In the genomic region with DNA sequence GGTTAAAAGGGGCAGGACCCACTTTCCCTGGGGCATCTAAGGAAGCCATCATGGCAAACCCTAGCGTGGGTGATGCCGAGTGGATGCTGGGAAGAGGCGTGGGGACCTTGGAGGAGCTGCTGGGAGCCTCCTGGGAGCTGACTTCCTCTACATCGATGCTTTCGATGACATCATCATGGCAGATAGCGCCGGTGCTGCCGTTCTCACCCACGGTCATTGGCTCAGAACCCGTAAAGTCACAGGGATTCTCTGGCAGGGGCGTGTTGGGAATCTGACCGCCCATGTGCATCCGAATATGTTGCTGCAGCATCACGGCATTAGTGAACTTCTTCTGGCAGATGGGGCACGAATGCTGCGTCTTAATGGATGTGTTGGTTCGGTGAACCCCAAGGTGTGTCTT, we compare ENCODE assay signal across 19 cellular contexts. TPM values are rescaled to one million over a fixed set of nuclear protein-coding genes. Genes with fewer than 3 reads are reported as not detected.
DNase-seq lines count a peak whose midpoint lies in the region; ATAC-seq, FAIRE-seq and TF ChIP-seq lines count a peak whose summit lies in the region.
"Had no signal": no experiment of that assay in that cellular context is flagged by ENCODE, and none has a peak within 500 bp of the region (broad histone marks: within the 10 kb centered on the region; RNA-seq: fewer than 3 reads in every experiment).

No MANE protein-coding gene starts in this region.

- H3K27ac ChIP-seq in RWPE2 (ENCODE audit: poor library complexity, severe bottlenecking): no peak overlapping the region
- H3K27ac ChIP-seq in endodermal cell (ENCODE audit: low read depth, low read length): no peak overlapping the region
- H3K27ac ChIP-seq in upper lobe of right lung: no peak overlapping the region
- H3K27ac ChIP-seq in kidney (ENCODE audit: low read depth in 2 of 2, low read length in 2 of 2): no peak overlapping the region
- H3K27ac ChIP-seq: BLaER1, HL-60 had no signal

- CTCF ChIA-PET in Caco-2 (lab: Charles Lee): interaction anchor here (0.7 to 0.8 kb wide), 2 partner anchors 9 to 89 kb away, joined by 3 read pairs; no protein-coding TSS in a partner anchor

- ATAC-seq in RWPE2 (ENCODE audit: low read depth) (no peak), upper lobe of right lung (no peak), HG03378 (IDR thresholded peaks at IDR 0.05; ENCODE audit: unreplicated experiment) (no peak)

- TF ChIP-seq CTCF in Caco-2 (IDR thresholded peaks at IDR 0.05; ENCODE audit: insufficient read depth in 1 of 2, low read depth in 1 of 2, low read length in 1 of 2, severe bottlenecking in 1 of 2, unreplicated experiment in 1 of 2): no peak
- TF ChIP-seq CTCF in RWPE2 (IDR thresholded peaks at IDR 0.05; ENCODE audit: poor library complexity, severe bottlenecking): no peak
- no peak for TF ChIP-seq CTCF in endodermal cell (conservative IDR thresholded peaks at IDR 0.05)
- TF ChIP-seq CTCF in upper lobe of right lung (IDR thresholded peaks at IDR 0.05): no peak
- TF ChIP-seq CTCF in kidney (IDR thresholded peaks at IDR 0.05; ENCODE audit: borderline replicate concordance, extremely low read depth, insufficient read depth): no peak

- POLR2A ChIA-PET in Caco-2 (lab: Charles Lee): no interaction called here

- H3K9me3 ChIP-seq in Caco-2 (no peaks in the 10 kb centered on the region), RWPE2 (ENCODE audit: severe bottlenecking) (no peaks in the 10 kb centered on the region), endodermal cell (ENCODE audit: control insufficient read depth, low read length) (no peaks in the 10 kb centered on the region), upper lobe of right lung (no peaks in the 10 kb centered on the region), kidney (ENCODE audit: control insufficient read depth in 1 of 2, low read length in 2 of 2) (no peaks in the 10 kb centered on the region)
- H3K9me3 ChIP-seq: HAP-1 had no signal

- no peaks in the 10 kb centered on the region for H3K27me3 Mint-ChIP-seq in Caco-2 (ENCODE audit: insufficient read depth, unreplicated experiment)
- H3K27me3 Mint-ChIP-seq in endodermal cell (ENCODE audit: insufficient read depth): no peaks in the 10 kb centered on the region

- no peak for DNase-seq in Caco-2
- DNase-seq in RWPE2 (ENCODE audit: low spot score): peak; percentile 64
- no peak for DNase-seq in endodermal cell
- DNase-seq in upper lobe of right lung: peak; percentile 43
- DNase-seq in activated effector memory CD4-positive, alpha-beta T cell treated with Interleukin-2 at 50 U/mL for 16 hours: no peak
- no peak for DNase-seq in kidney
- DNase-seq: 8988T; Calu3; CD4-positive, alpha-beta memory T cell; DMS79 treated with DMSO at 0.1 percent for 48 hours; GF-D8 had no signal

- H3K9me3 Mint-ChIP-seq in Caco-2 (ENCODE audit: unreplicated experiment): no peaks in the 10 kb centered on the region
- no peaks in the 10 kb centered on the region for H3K9me3 Mint-ChIP-seq in endodermal cell
- H3K9me3 Mint-ChIP-seq: CD4-positive, alpha-beta memory T cell; IgD-negative memory B cell had no signal

- intact Hi-C loops in Caco-2 (cut with micrococcal nuclease; ENCODE audit: unreplicated experiment): no loop called here
- intact Hi-C loops in upper lobe of right lung (cut with DNase I): no loop called here
- intact Hi-C loops in kidney (cut with DNase I): no loop called here

- H3K4me1 Mint-ChIP-seq in Caco-2 (ENCODE audit: low read depth, unreplicated experiment) (peaks cover 9% of the 10 kb centered on the region), endodermal cell (peaks cover 54% of the 10 kb centered on the region)
- H3K4me1 Mint-ChIP-seq: CD4-positive, alpha-beta memory T cell; IgD-negative memory B cell had no signal

- peaks cover 7% of the 10 kb centered on the region for H3K36me3 ChIP-seq in Caco-2 (ENCODE audit: control insufficient read depth, insufficient read depth, low read length)
- no peaks in the 10 kb centered on the region for H3K36me3 ChIP-seq in RWPE2 (ENCODE audit: low read depth)
- H3K36me3 ChIP-seq in endodermal cell (ENCODE audit: control insufficient read depth, insufficient read depth, low read length): peaks cover 96% of the 10 kb centered on the region
- no peaks in the 10 kb centered on the region for H3K36me3 ChIP-seq in upper lobe of right lung
- no peaks in the 10 kb centered on the region for H3K36me3 ChIP-seq in kidney (ENCODE audit: control insufficient read depth in 1 of 2, insufficient read depth in 2 of 2, low read length in 2 of 2)
- H3K36me3 ChIP-seq: HAP-1 had no signal

- H3K4me3 ChIP-seq in Caco-2 (ENCODE audit: low read depth, low read length) (no peak overlapping the region), RWPE2 (ENCODE audit: severe bottlenecking) (no peak overlapping the region), endodermal cell (ENCODE audit: low read length) (peak overlapping the region; percentile 59), upper lobe of right lung (no peak overlapping the region), kidney (ENCODE audit: low read length in 2 of 2) (no peak overlapping the region)
- H3K4me3 ChIP-seq: BLaER1, HAP-1 had no signal

- H3K27me3 ChIP-seq in Caco-2 (replicated peaks; ENCODE audit: control insufficient read depth, insufficient read depth, low read length): no peaks in the 10 kb centered on the region
- H3K27me3 ChIP-seq in RWPE2 (ENCODE audit: insufficient read depth, poor library complexity, severe bottlenecking): no peaks in the 10 kb centered on the region
- no peaks in the 10 kb centered on the region for H3K27me3 ChIP-seq in endodermal cell (ENCODE audit: control insufficient read depth, insufficient read depth, low read length, poor library complexity, severe bottlenecking)
- peaks cover 11% of the 10 kb centered on the region for H3K27me3 ChIP-seq in upper lobe of right lung
- H3K27me3 ChIP-seq: BLaER1 had no signal

- no TSS peak for BruUV-seq in Caco-2 (replicated peaks; lab: Mats Ljungman, UMichigan)

- H3K27ac Mint-ChIP-seq in Caco-2 (ENCODE audit: unreplicated experiment) (peak overlapping the region; percentile 27), endodermal cell (peak overlapping the region; percentile 48)
- H3K27ac Mint-ChIP-seq: CD14-positive monocyte; CD4-positive, alpha-beta memory T cell; IgD-negative memory B cell had no signal

- H3K9ac ChIP-seq in endodermal cell (ENCODE audit: extremely low read depth, low read length, poor library complexity, severe bottlenecking) (no peak overlapping the region), kidney (ENCODE audit: low read length in 2 of 2) (no peak overlapping the region)
- H3K9ac ChIP-seq: BLaER1 had no signal

- WGBS in endodermal cell (ENCODE audit: insufficient coverage in 1 of 2, insufficient read length in 1 of 2), 2 experiments: 95 to 97% methylated on average over 17 of the region's 17 CpGs

- no peak for FAIRE-seq in kidney (lab: Jason Lieb, UNC)

- no peaks in the 10 kb centered on the region for H3K4me1 ChIP-seq in Caco-2
- H3K4me1 ChIP-seq in RWPE2 (ENCODE audit: insufficient read depth, poor library complexity, severe bottlenecking): no peaks in the 10 kb centered on the region
- peaks cover 31% of the 10 kb centered on the region for H3K4me1 ChIP-seq in endodermal cell (ENCODE audit: control insufficient read depth, insufficient read depth, low read length)
- H3K4me1 ChIP-seq in upper lobe of right lung: no peaks in the 10 kb centered on the region
- H3K4me1 ChIP-seq in kidney (ENCODE audit: control insufficient read depth in 1 of 2, insufficient read depth in 1 of 2, low read depth in 1 of 2, low read length in 2 of 2): no peaks in the 10 kb centered on the region
- H3K4me1 ChIP-seq: HAP-1 had no signal

- H3K4me3 Mint-ChIP-seq in Caco-2 (ENCODE audit: unreplicated experiment): no peak overlapping the region
- H3K4me3 Mint-ChIP-seq in endodermal cell: peak overlapping the region; percentile 22
- H3K4me3 Mint-ChIP-seq: CD14-positive monocyte; CD4-positive, alpha-beta memory T cell; IgD-negative memory B cell had no signal

- peaks cover 97% of the 10 kb centered on the region for H3K36me3 Mint-ChIP-seq in Caco-2 (ENCODE audit: insufficient read depth, unreplicated experiment)
- H3K36me3 Mint-ChIP-seq in endodermal cell (ENCODE audit: low read depth): peaks cover 89% of the 10 kb centered on the region
- H3K36me3 Mint-ChIP-seq: CD14-positive monocyte; CD4-positive, alpha-beta memory T cell; IgD-negative memory B cell had no signal

RNA-seq across cellular contexts. Expression of gene SALL4, which starts 12.1 kb away (rescaled TPM):
- total RNA-seq in Caco-2 (2022) (75.8 and 84.5 TPM in 2 replicates), endodermal cell (100 to 1,000 TPM; 333 to 397 TPM), upper lobe of right lung (0.43 TPM), kidney (0.09 TPM)
- polyA plus RNA-seq in endodermal cell (2013, experiment 1 of 2): 49.1 TPM
- 49.8 TPM for polyA plus RNA-seq in endodermal cell (2013, experiment 2 of 2)
- not detected for polyA plus RNA-seq in kidney (ENCODE audit: insufficient read depth, low read depth, low replicate concordance)
- total RNA-seq: H4, HT1080 had no signal
- polyA plus RNA-seq: CD14-positive monocyte; CD4-positive, alpha-beta memory T cell; IgD-negative memory B cell had no signal

RNA-seq across cellular contexts. Expression of gene ATP9A, which starts 22.1 kb away (rescaled TPM):
- total RNA-seq in Caco-2 (2022) (102 and 104 TPM in 2 replicates), endodermal cell (10 to 100 TPM; 26.7 to 27.9 TPM), upper lobe of right lung (32.1 TPM), kidney (40.2 TPM)
- polyA plus RNA-seq in endodermal cell (2013, experiment 1 of 2): 18.3 TPM
- 17.1 TPM for polyA plus RNA-seq in endodermal cell (2013, experiment 2 of 2)
- 7.1 TPM for polyA plus RNA-seq in kidney (ENCODE audit: insufficient read depth, low read depth, low replicate concordance)
- polyA plus RNA-seq: CD14-positive monocyte had no signal

Comparison
In these comparisons a context has a peak if more than half of its experiments do, and no peak if none do; other contexts are left out.
1. DNase-seq: peak in RWPE2 (single experiment) and upper lobe of right lung (single experiment); none in Caco-2 (0 of 2), endodermal cell (single experiment), activated effector memory CD4-positive, alpha-beta T cell treated with Interleukin-2 at 50 U/mL for 16 hours (single experiment) and kidney (single experiment).
2. RNA of gene SALL4, which starts 12.1 kb away (total RNA-seq): 333 to 397 TPM in endodermal cell and 75.8 to 84.5 TPM in Caco-2; 0.43 TPM in upper lobe of right lung (single experiment) and 0.09 TPM in kidney (single experiment); every median in the first group is over 10 times any median in the second.